Comparison of ENCODE assay signal across 1 cellular context in genomic region chr13:49303533-49304252, GRCh38.
TF ChIP-seq lines count a peak whose summit lies in the region.

No MANE protein-coding gene starts in this region.

TF ChIP-seq in HepG2, 621 proteins besides CTCF, POLR2A, EP300 and RAD21 (continued from another document):
- no peak for TF ChIP-seq TIGD3 (CRISPR knock-in tag; IDR thresholded peaks at IDR 0.05; ENCODE audit: borderline replicate concordance)
- TF ChIP-seq ZNF570 (CRISPR knock-in tag; IDR thresholded peaks at IDR 0.05; ENCODE audit: borderline replicate concordance), result no peak
- TF ChIP-seq ZNF30 (CRISPR knock-in tag; IDR thresholded peaks at IDR 0.05), result no peak
- peak; percentile 67 for TF ChIP-seq TBL1XR1 (IDR thresholded peaks at IDR 0.05; ENCODE audit: borderline replicate concordance, low read length, partially characterized antibody)
- peak; percentile 61; the same call in 1 of the 2 replicates for TF ChIP-seq KAT8 (CRISPR knock-in tag; IDR thresholded peaks at IDR 0.05)
- TF ChIP-seq HDAC2 (CRISPR knock-in tag; IDR thresholded peaks at IDR 0.05), result peak; percentile 91
- 0 out of 2 replicates have a peak, but pooled peaks have one; percentile 29 for TF ChIP-seq ZNF557 (CRISPR knock-in tag; IDR thresholded peaks at IDR 0.05)
- no peak for TF ChIP-seq SMARCE1 (IDR thresholded peaks at IDR 0.05; ENCODE audit: borderline replicate concordance)
- peak; percentile 72 for TF ChIP-seq ZMYM4 (CRISPR knock-in tag; IDR thresholded peaks at IDR 0.05)
- no peak for TF ChIP-seq ZNF749 (CRISPR knock-in tag; IDR thresholded peaks at IDR 0.05; ENCODE audit: borderline replicate concordance)
- peak; percentile 78 for TF ChIP-seq ZNF652 (CRISPR knock-in tag; IDR thresholded peaks at IDR 0.05; ENCODE audit: borderline replicate concordance, low read depth)
- TF ChIP-seq ZNF589 (CRISPR knock-in tag; conservative IDR thresholded peaks at IDR 0.05), result peak; percentile 50; the same call in 1 of the 2 replicates
- peak; percentile 60; the same call in 1 of the 2 replicates for TF ChIP-seq NR2C2 (CRISPR knock-in tag; IDR thresholded peaks at IDR 0.05; ENCODE audit: borderline replicate concordance)
- peak; percentile 88; the same call in 1 of the 2 replicates for TF ChIP-seq ZBTB37 (CRISPR knock-in tag; IDR thresholded peaks at IDR 0.05)
- no peak for TF ChIP-seq KLF12 (CRISPR knock-in tag; IDR thresholded peaks at IDR 0.05; ENCODE audit: borderline replicate concordance)
- TF ChIP-seq HOXA5 (CRISPR knock-in tag; IDR thresholded peaks at IDR 0.05), result no peak
- TF ChIP-seq ZNF124 (CRISPR knock-in tag; IDR thresholded peaks at IDR 0.05), result 0 out of 2 replicates have a peak, but pooled peaks have one; percentile 41
- TF ChIP-seq HOMEZ (CRISPR knock-in tag; IDR thresholded peaks at IDR 0.05; ENCODE audit: low read depth), result no peak
- TF ChIP-seq SRY (CRISPR knock-in tag; IDR thresholded peaks at IDR 0.05), result 0 out of 2 replicates have a peak, but pooled peaks have one; percentile 40
- 0 out of 2 replicates have a peak, but pooled peaks have one; percentile 17 for TF ChIP-seq HMGXB3 (CRISPR knock-in tag; IDR thresholded peaks at IDR 0.05; ENCODE audit: borderline replicate concordance)
- peak; percentile 54; the same call in 1 of the 2 replicates for TF ChIP-seq NCOR1 (IDR thresholded peaks at IDR 0.05; ENCODE audit: borderline replicate concordance, low read length)
- peak; percentile 65 for TF ChIP-seq ZNF331 (CRISPR knock-in tag; IDR thresholded peaks at IDR 0.05)
- no peak for TF ChIP-seq ZMYM2 (CRISPR knock-in tag; IDR thresholded peaks at IDR 0.05)
- TF ChIP-seq CBX5 (CRISPR knock-in tag; IDR thresholded peaks at IDR 0.05; ENCODE audit: borderline replicate concordance), result peak; percentile 20; the same call in 1 of the 2 replicates
